Comparison of ENCODE assay signal across 18 cellular contexts in genomic region chr1:197314672-197315071, GRCh38. TPM values are rescaled to one million over a fixed set of nuclear protein-coding genes. Genes with fewer than 3 reads are reported as not detected.
A peak's percentile ranks its signal among the peaks of the same experiment; 100 is the strongest.
DNase-seq lines count a peak whose midpoint lies in the region; ATAC-seq, FAIRE-seq and TF ChIP-seq lines count a peak whose summit lies in the region.
"Had no signal": no experiment of that assay in that cellular context is flagged by ENCODE, and none has a peak within 500 bp of the region (broad histone marks: within the 10 kb centered on the region; RNA-seq: fewer than 3 reads in every experiment).

No MANE protein-coding gene starts in this region.

- H3K36me3 Mint-ChIP-seq in type B pancreatic cell = no peaks in the 10 kb centered on the region

- H3K4me1 Mint-ChIP-seq in type B pancreatic cell (ENCODE audit: unreplicated experiment) = peaks cover 18% of the 10 kb centered on the region

- H4K20me1 ChIP-seq in HepG2 (ENCODE audit: insufficient read depth, low read length) = no peaks in the 10 kb centered on the region

- no peaks in the 10 kb centered on the region for H3K9me3 Mint-ChIP-seq in type B pancreatic cell
- H3K9me3 Mint-ChIP-seq: CD4-positive, alpha-beta T cell had no signal

- H3K79me2 ChIP-seq in HepG2 (ENCODE audit: insufficient read depth, low read length) = no peaks in the 10 kb centered on the region

- H3K9me3 ChIP-seq in HepG2 (ENCODE audit: low read length) = no peaks in the 10 kb centered on the region
- no peaks in the 10 kb centered on the region for H3K9me3 ChIP-seq in right lobe of liver

- no peaks in the 10 kb centered on the region for H3K27me3 Mint-ChIP-seq in type B pancreatic cell
- H3K27me3 Mint-ChIP-seq: CD4-positive, alpha-beta T cell had no signal

- in situ Hi-C loops in HepG2 (cut with HindIII; ENCODE audit: extremely low pct_ligation_motif_present, low pct_unique_long_range_greater_than_20kb) (no loop called here), astrocyte of the cerebellum (cut with HindIII; ENCODE audit: low sequenced_read_pairs) (no loop called here)

- no peak overlapping the region for H2AFZ ChIP-seq in HepG2 (ENCODE audit: low read length)

- H3K36me3 ChIP-seq in HepG2 (replicated peaks in 1 of 2; ENCODE audit: control insufficient read depth in 1 of 2, insufficient read depth in 2 of 2, low read length in 2 of 2) (no peaks in the 10 kb centered on the region), right lobe of liver (no peaks in the 10 kb centered on the region)

- H3K4me1 ChIP-seq in HepG2 (ENCODE audit: insufficient read depth, low read length) (no peaks in the 10 kb centered on the region), right lobe of liver (no peaks in the 10 kb centered on the region)

- H3K4me3 ChIP-seq in HepG2 (replicated peaks in 1 of 3; ENCODE audit: insufficient read depth in 1 of 3, low read depth in 2 of 3, low read length in 3 of 3) (no peak overlapping the region), right lobe of liver (no peak overlapping the region), astrocyte of the cerebellum (ENCODE audit: low read depth, low read length) (no peak overlapping the region)

- ATAC-seq in HepG2 (no peak), right lobe of liver (no peak), HG02798 (IDR thresholded peaks at IDR 0.05; ENCODE audit: poor library complexity, unreplicated experiment) (no peak)
- ATAC-seq: right cardiac atrium had no signal

- no peak for TF ChIP-seq POLR2A in HepG2 (IDR thresholded peaks at IDR 0.05; ENCODE audit: insufficient read depth in 1 of 2, low read depth in 2 of 2, low read length in 2 of 2)
- TF ChIP-seq POLR2A in right lobe of liver (IDR thresholded peaks at IDR 0.05) = no peak

- intact Hi-C loops in HepG2 (cut with micrococcal nuclease; ENCODE audit: unreplicated experiment) (no loop called here), right lobe of liver (cut with DNase I) (no loop called here)

- peak overlapping the region; percentile 0 for H3K4me3 Mint-ChIP-seq in type B pancreatic cell
- H3K4me3 Mint-ChIP-seq: CD4-positive, alpha-beta T cell had no signal

- CTCF ChIA-PET in HepG2 (lab: Yijun Ruan, JAX; ENCODE audit: low intra/inter-chr PET ratio, low total read pairs) = no interaction called here

- TF ChIP-seq CTCF in HepG2 (CRISPR knock-in tag; IDR thresholded peaks at IDR 0.05) (peak; percentile 8; the same call in 1 of the 2 replicates), right lobe of liver (IDR thresholded peaks at IDR 0.05) (no peak), astrocyte of the cerebellum (IDR thresholded peaks at IDR 0.05; ENCODE audit: low read depth, low read length, missing control alignments) (peak; percentile 6), type B pancreatic cell (conservative IDR thresholded peaks at IDR 0.05) (no peak)

- FAIRE-seq in HepG2 (lab: Jason Lieb, UNC) = no peak

- no peak overlapping the region for H3K27ac ChIP-seq in HepG2 (ENCODE audit: extremely low read length, insufficient read depth, low read length)
- no peak overlapping the region for H3K27ac ChIP-seq in right lobe of liver
- H3K27ac ChIP-seq: RWPE1 had no signal

- peak overlapping the region; percentile 0 for H3K27ac Mint-ChIP-seq in type B pancreatic cell
- H3K27ac Mint-ChIP-seq: CD4-positive, alpha-beta T cell had no signal

- POLR2A ChIA-PET in HepG2 (lab: Yijun Ruan, JAX) = no interaction called here

- TF ChIP-seq RAD21 in HepG2 (CRISPR knock-in tag; IDR thresholded peaks at IDR 0.05) = no peak

- no TSS peak for BruUV-seq in HepG2 (replicated peaks; lab: Mats Ljungman, UMichigan)

- H3K27me3 ChIP-seq in HepG2 (ENCODE audit: control insufficient read depth in 1 of 2, insufficient read depth in 2 of 2, low read length in 2 of 2) (no peaks in the 10 kb centered on the region; a peak in 1 of 5 replicates), right lobe of liver (no peaks in the 10 kb centered on the region)

- no peak overlapping the region for H3K4me2 ChIP-seq in HepG2 (ENCODE audit: low read depth, low read length)

- TF ChIP-seq EP300 in HepG2 (IDR thresholded peaks at IDR 0.05; ENCODE audit: low read depth in 2 of 2, low read length in 2 of 2) (no peak), HepG2 (CRISPR knock-in tag; IDR thresholded peaks at IDR 0.05; ENCODE audit: borderline replicate concordance) (no peak)

- DNase-seq in HepG2 (ENCODE audit: low spot score) (no peak), right lobe of liver (no peak), astrocyte of the cerebellum (ENCODE audit: low read depth) (no peak), left kidney (ENCODE audit: low read depth, low spot score) (peak; percentile 12), type B pancreatic cell (ENCODE audit: extremely low spot score, unreplicated experiment) (no peak), NCI-H146 treated with DMSO at 0.1 percent for 48 hours (lab: John Stamatoyannopoulos, UW; ENCODE audit: unreplicated experiment) (no peak), NCI-H2081 treated with DMSO at 0.1 percent for 48 hours (lab: John Stamatoyannopoulos, UW) (no peak)
- DNase-seq: ACHN; activated gamma-delta T cell treated with Interleukin-2 at 50 U/mL for 16 hours; aorta; CD4-positive, alpha-beta T cell; Kasumi-1; mammary epithelial cell; NCI-H774; right cardiac atrium had no signal

- no peak overlapping the region for H3K9ac ChIP-seq in HepG2 (ENCODE audit: insufficient read depth, low read depth, low read length)

TF ChIP-seq in HepG2, 621 proteins besides CTCF, POLR2A, EP300 and RAD21:
- TF ChIP-seq ZNF629 (CRISPR knock-in tag; conservative IDR thresholded peaks at IDR 0.05) (no peak), STAG1 (CRISPR knock-in tag; IDR thresholded peaks at IDR 0.05) (0 out of 2 replicates have a peak, but pooled peaks have one; percentile 9)

RNA-seq across cellular contexts. Expression of gene CRB1, which starts 46.6 kb away (rescaled TPM):
- total RNA-seq in HepG2 (2016; rRNA removed; fragmentation: Illumina TruSeq; extraction: Trizol) (not detected in 2 replicates), right lobe of liver (under 1 TPM in 1 of 6 experiments, not detected in 5; 0.29 TPM), type B pancreatic cell (ENCODE audit: low replicate concordance) (5.7 and 14.7 TPM in 2 replicates)
- total RNA-seq in HepG2 (2016; cell fraction: cytosol; rRNA removed; fragmentation: Illumina TruSeq; extraction: Trizol; ENCODE audit: low read depth) = not detected in 2 replicates
- not detected in 2 replicates for total RNA-seq in HepG2 (2016; cell fraction: insoluble cytoplasmic fraction; rRNA removed; fragmentation: Illumina TruSeq; extraction: Trizol)
- total RNA-seq in HepG2 (2016; cell fraction: membrane; rRNA removed; fragmentation: Illumina TruSeq; extraction: Trizol) = not detected in 2 replicates
- total RNA-seq in HepG2 (2016; cell fraction: nucleus; rRNA removed; fragmentation: Illumina TruSeq; extraction: Trizol) = not detected in 2 replicates
- 0.01 TPM in 1 of 2 replicates, not detected in the other for polyA plus RNA-seq in HepG2 (2011; rRNA removed)
- 0.01 TPM in 1 of 2 replicates, not detected in the other for polyA plus RNA-seq in HepG2 (2011; cell fraction: cytosol; rRNA removed)
- polyA plus RNA-seq in HepG2 (2011; cell fraction: nucleus; rRNA removed) = not detected in 2 replicates
- polyA plus RNA-seq in HepG2 (2012) = not detected in 2 replicates
- polyA plus RNA-seq in HepG2 (2016; cell fraction: cytosol; fragmentation: Illumina TruSeq; extraction: Trizol; ENCODE audit: low read depth) = not detected in 2 replicates
- polyA plus RNA-seq in HepG2 (2016; cell fraction: insoluble cytoplasmic fraction; fragmentation: Illumina TruSeq; extraction: Trizol; ENCODE audit: low read depth) = not detected in 2 replicates
- polyA plus RNA-seq in HepG2 (2016; cell fraction: membrane; fragmentation: Illumina TruSeq; extraction: Trizol; ENCODE audit: low read depth) = not detected in 2 replicates
- not detected in 2 replicates for polyA plus RNA-seq in HepG2 (2016; cell fraction: nucleus; fragmentation: Illumina TruSeq; extraction: Trizol; ENCODE audit: insufficient read depth, low read depth)
- 1.9 TPM in 1 of 2 replicates, not detected in the other for polyA minus RNA-seq in HepG2 (2011; rRNA and poly(A)+ RNA removed; ENCODE audit: low replicate concordance)
- polyA minus RNA-seq in HepG2 (2011; cell fraction: cytosol; rRNA and poly(A)+ RNA removed) = not detected in 2 replicates
- polyA minus RNA-seq in HepG2 (2011; cell fraction: nucleus; rRNA and poly(A)+ RNA removed) = 0.13 TPM in 1 of 2 replicates, not detected in the other
- total RNA-seq: T-helper 1 cell treated with Interleukin-12 subunit alpha and Interleukin-12 subunit beta and Interleukin-4 antibody, amounts not matched to agents 30 ng/mL and 1 ng/mL, for 36 hours had no signal
- polyA plus RNA-seq: mammary epithelial cell had no signal

Comparison
In these comparisons a context has a peak if more than half of its experiments do, and no peak if none do; other contexts are left out.
1. CTCF ChIP-seq: peak in HepG2 (single experiment) and astrocyte of the cerebellum (single experiment); none in right lobe of liver (0 of 4) and type B pancreatic cell (single experiment).